ENCODE assay signal across 11 cellular contexts in genomic region chr9:7117676-7118561, GRCh38.
DNase-seq lines count a peak whose midpoint lies in the region; ATAC-seq, FAIRE-seq and TF ChIP-seq lines count a peak whose summit lies in the region.
"Had no signal": no experiment of that assay in that cellular context is flagged by ENCODE, and none has a peak within 500 bp of the region (broad histone marks: within the 10 kb centered on the region; RNA-seq: fewer than 3 reads in every experiment).

No MANE protein-coding gene starts in this region.

- H3K9me3 ChIP-seq in mesenchymal stem cell (ENCODE audit: control insufficient read depth, low read length) (no peaks in the 10 kb centered on the region), hepatocyte (ENCODE audit: low read depth) (no peaks in the 10 kb centered on the region)

- H2AFZ ChIP-seq in mesenchymal stem cell (ENCODE audit: low read depth, low read length) (no peak overlapping the region), hepatocyte (no peak overlapping the region)
- H2AFZ ChIP-seq: parathyroid adenoma had no signal

- H2AK5ac ChIP-seq in mesenchymal stem cell (ENCODE audit: low read length, severe bottlenecking): no peak overlapping the region

- H3K36me3 ChIP-seq in mesenchymal stem cell (ENCODE audit: control insufficient read depth in 1 of 2, insufficient read depth in 2 of 2, low read depth in 1 of 2, low read length in 2 of 2) (no peaks in the 10 kb centered on the region), hepatocyte (replicated peaks; ENCODE audit: insufficient read depth, low read depth) (no peaks in the 10 kb centered on the region)

- H3K4me1 ChIP-seq in mesenchymal stem cell (ENCODE audit: control insufficient read depth, insufficient read depth, low read depth, low read length) (no peaks in the 10 kb centered on the region), hepatocyte (ENCODE audit: insufficient read depth) (no peaks in the 10 kb centered on the region)
- H3K4me1 ChIP-seq: parathyroid adenoma had no signal

- FAIRE-seq in urothelium cell line (lab: Jason Lieb, UNC) (no peak), D721Med (lab: Jason Lieb, UNC) (no peak)

- no peak overlapping the region for H2BK15ac ChIP-seq in mesenchymal stem cell (ENCODE audit: low read depth, poor library complexity, severe bottlenecking)

- no peak overlapping the region for H2BK120ac ChIP-seq in mesenchymal stem cell (ENCODE audit: low read depth, low read length)

- no peak overlapping the region for H3K18ac ChIP-seq in mesenchymal stem cell (ENCODE audit: low read depth in 1 of 2, low read length in 2 of 2)

- H3K4me3 ChIP-seq in mesenchymal stem cell (ENCODE audit: insufficient read depth in 1 of 2, low read depth in 1 of 2, low read length in 2 of 2) (no peak overlapping the region), hepatocyte (no peak overlapping the region)

- H3K4me2 ChIP-seq in mesenchymal stem cell (ENCODE audit: low read length, poor library complexity, severe bottlenecking) (no peak overlapping the region), hepatocyte (no peak overlapping the region)

- no peak overlapping the region for H3K4ac ChIP-seq in mesenchymal stem cell (ENCODE audit: low read depth in 1 of 2, low read length in 2 of 2)

- H2BK12ac ChIP-seq in mesenchymal stem cell (ENCODE audit: low read length in 2 of 2): no peak overlapping the region

- peak overlapping the region; percentile 10 for H3K9ac ChIP-seq in mesenchymal stem cell (ENCODE audit: low read length)
- H3K9ac ChIP-seq: parathyroid adenoma had no signal

- H3K27me3 ChIP-seq in mesenchymal stem cell (ENCODE audit: control insufficient read depth in 1 of 2, insufficient read depth in 1 of 2, low read length in 2 of 2) (no peaks in the 10 kb centered on the region), hepatocyte (no peaks in the 10 kb centered on the region)

- DNase-seq in NCI-H1417 (lab: John Stamatoyannopoulos, UW): peak; percentile 5 to 41 (median 9)
- DNase-seq in mesenchymal stem cell: peak; percentile 51
- DNase-seq in hepatocyte (ENCODE audit: low spot score): no peak
- no peak for DNase-seq in urothelium cell line (ENCODE audit: low spot score)
- no peak for DNase-seq in D721Med (ENCODE audit: insufficient read length, low spot score)

- no peak overlapping the region for H3K23ac ChIP-seq in mesenchymal stem cell (ENCODE audit: low read length in 2 of 2)

- 87% methylated on average over 5 of the region's 6 CpGs for WGBS in mesenchymal stem cell
- WGBS in hepatocyte (ENCODE audit: low lambda C conversion rate, missing lambda C conversion rate): 80% methylated on average over 6 of the region's 6 CpGs

- no peaks in the 10 kb centered on the region for H3K79me2 ChIP-seq in hepatocyte
- H3K79me2 ChIP-seq: parathyroid adenoma had no signal

- H2BK5ac ChIP-seq in mesenchymal stem cell (ENCODE audit: low read depth, low read length, poor library complexity, severe bottlenecking): no peak overlapping the region

- H3K27ac ChIP-seq in mesenchymal stem cell (ENCODE audit: low read length, poor library complexity, severe bottlenecking) (no peak overlapping the region), hepatocyte (no peak overlapping the region)
- H3K27ac ChIP-seq: epithelial cell of prostate, parathyroid adenoma had no signal

- no peak overlapping the region for H4K91ac ChIP-seq in mesenchymal stem cell (ENCODE audit: low read length)

- H3K14ac ChIP-seq in mesenchymal stem cell (ENCODE audit: low read length in 2 of 2): no peak overlapping the region

- peaks cover 1% of the 10 kb centered on the region for H3K79me1 ChIP-seq in mesenchymal stem cell (replicated peaks; ENCODE audit: low read length, poor library complexity, severe bottlenecking)

- ATAC-seq in GM18868 (IDR thresholded peaks at IDR 0.05; ENCODE audit: unreplicated experiment) (peak; percentile 87), HG02642 (IDR thresholded peaks at IDR 0.05; ENCODE audit: poor library complexity, unreplicated experiment) (peak; percentile 78), GM21526 (IDR thresholded peaks at IDR 0.05; ENCODE audit: low FRiP score, unreplicated experiment) (no peak)
- ATAC-seq: WTC11 had no signal

- no peaks in the 10 kb centered on the region for H4K20me1 ChIP-seq in hepatocyte (ENCODE audit: insufficient read depth, poor library complexity, severe bottlenecking)

- no peak for TF ChIP-seq CTCF in hepatocyte (IDR thresholded peaks at IDR 0.05; ENCODE audit: poor library complexity)
- TF ChIP-seq CTCF in D721Med (IDR thresholded peaks at IDR 0.05; ENCODE audit: insufficient read depth, missing control alignments): no peak

- no peaks in the 10 kb centered on the region for H3K9me2 ChIP-seq in hepatocyte (replicated peaks; ENCODE audit: insufficient read depth)

- no peak overlapping the region for H4K8ac ChIP-seq in mesenchymal stem cell (ENCODE audit: low read length)

Comparison
In these comparisons a context has a peak if more than half of its experiments do, and no peak if none do; other contexts are left out.
1. DNase-seq: peak in NCI-H1417 (3 of 3) and mesenchymal stem cell (single experiment); none in hepatocyte (single experiment), urothelium cell line (single experiment) and D721Med (single experiment).